ENCODE assay signal across 26 cellular contexts in the genomic region with DNA sequence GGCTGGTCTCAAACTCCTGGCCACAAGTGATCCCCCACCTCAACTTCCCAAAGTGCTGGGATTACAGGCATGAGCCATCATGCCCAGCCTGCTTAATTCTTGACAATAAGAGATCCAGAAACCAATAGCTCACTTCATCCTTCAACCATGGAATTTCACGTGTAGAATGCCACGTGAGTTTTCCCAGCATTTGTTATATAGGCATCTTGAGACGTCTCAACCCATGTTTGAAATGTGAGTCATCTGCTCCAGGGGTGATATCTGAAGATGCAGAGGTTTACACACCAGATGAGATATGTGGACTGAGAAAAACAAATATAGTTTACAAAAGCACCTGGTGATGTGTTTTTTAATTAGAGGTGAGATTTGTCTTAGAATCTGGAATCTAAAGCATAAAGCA. TPM values are rescaled to one million over a fixed set of nuclear protein-coding genes. Genes with fewer than 3 reads are reported as not detected.
DNase-seq lines count a peak whose midpoint lies in the region; ATAC-seq, FAIRE-seq and TF ChIP-seq lines count a peak whose summit lies in the region.
"Had no signal": no experiment of that assay in that cellular context is flagged by ENCODE, and none has a peak within 500 bp of the region (broad histone marks: within the 10 kb centered on the region; RNA-seq: fewer than 3 reads in every experiment).

No MANE protein-coding gene starts in this region.

- H3K9ac ChIP-seq in kidney (ENCODE audit: low read length in 2 of 2), result no peak overlapping the region
- H3K9ac ChIP-seq: KMS-11 had no signal

- peaks cover 6% of the 10 kb centered on the region for H3K9me3 Mint-ChIP-seq in HFFc6

- H3K27me3 Mint-ChIP-seq in HFFc6 (ENCODE audit: insufficient read depth), result peaks cover 11% of the 10 kb centered on the region

- no peak overlapping the region for H3K4me3 Mint-ChIP-seq in HFFc6
- H3K4me3 Mint-ChIP-seq: T-helper 1 cell treated with Interleukin-12 subunit alpha and Interleukin-12 subunit beta and Interleukin-4 antibody, amounts not matched to agents 30 μg/mL and 1 μg/mL, for 36 hours had no signal

- peaks cover 5% of the 10 kb centered on the region; the same call in 1 of the 2 replicates for H3K4me1 Mint-ChIP-seq in HFFc6 (ENCODE audit: low read depth)

- H3K9me3 ChIP-seq in kidney (ENCODE audit: control insufficient read depth in 1 of 2, low read length in 2 of 2), result no peaks in the 10 kb centered on the region

- no peak overlapping the region for H3K27ac ChIP-seq in kidney (ENCODE audit: low read depth in 2 of 2, low read length in 2 of 2)
- H3K27ac ChIP-seq: C4-2B, HL-60, KMS-11 had no signal

- peaks cover 7% of the 10 kb centered on the region; the same call in 1 of the 2 replicates for H3K36me3 Mint-ChIP-seq in HFFc6 (ENCODE audit: low read depth)

- no peaks in the 10 kb centered on the region for H3K36me3 ChIP-seq in kidney (ENCODE audit: control insufficient read depth in 1 of 2, insufficient read depth in 2 of 2, low read length in 2 of 2)

- intact Hi-C loops in kidney (cut with DNase I), result no loop called here

- no peaks in the 10 kb centered on the region for H3K4me1 ChIP-seq in kidney (ENCODE audit: control insufficient read depth in 1 of 2, insufficient read depth in 1 of 2, low read depth in 1 of 2, low read length in 2 of 2)

- no peak for TF ChIP-seq CTCF in HFFc6 (IDR thresholded peaks at IDR 0.05)
- no peak for TF ChIP-seq CTCF in kidney (IDR thresholded peaks at IDR 0.05; ENCODE audit: borderline replicate concordance, extremely low read depth, insufficient read depth)

- DNase-seq in A172 (ENCODE audit: low spot score), result peak; percentile 30
- DNase-seq in HFFc6, result peak; percentile 10
- DNase-seq in amniotic epithelial cell (ENCODE audit: low read depth), result peak; percentile 50
- peak; percentile 9 for DNase-seq in iris pigment epithelial cell (ENCODE audit: low read depth)
- no peak for DNase-seq in HT-29 (ENCODE audit: low spot score)
- no peak for DNase-seq in kidney
- DNase-seq: 8988T, DMS53, H7, IMR-90, NCI-H1417, NCI-H1694 treated with DMSO at 0.1 percent for 48 hours, NCI-H2081 treated with DMSO at 0.1 percent for 48 hours, NCI-H2171 treated with DMSO at 0.1 percent for 48 hours, NCI-H446, NCI-H526 treated with DMSO at 0.1 percent for 48 hours, RPMI8226, SHP77 had no signal

- ATAC-seq in GM21619 (IDR thresholded peaks at IDR 0.05; ENCODE audit: unreplicated experiment), result no peak
- no peak for ATAC-seq in GM21529 (IDR thresholded peaks at IDR 0.05; ENCODE audit: unreplicated experiment)
- ATAC-seq: GM12878 had no signal

- no peak overlapping the region for H3K27ac Mint-ChIP-seq in HFFc6
- H3K27ac Mint-ChIP-seq: T-helper 1 cell treated with Interleukin-12 subunit alpha and Interleukin-12 subunit beta and Interleukin-4 antibody, amounts not matched to agents 30 μg/mL and 1 μg/mL, for 36 hours had no signal

- no peak for FAIRE-seq in kidney (lab: Jason Lieb, UNC)
- FAIRE-seq: D721Med, GM12878 had no signal

- no peak overlapping the region for H3K4me3 ChIP-seq in kidney (ENCODE audit: low read length in 2 of 2)
- H3K4me3 ChIP-seq: GM12878 had no signal

RNA-seq across cellular contexts. Expression of a gene that starts 7.1 kb away (rescaled TPM):
- total RNA-seq in A172 (2014; rRNA removed; shearing (Covaris generic)), result not detected in 2 replicates
- not detected for total RNA-seq in HFFc6 (2021; fragmentation: NEBNext Ultra II Directional; extraction: Animal tissue kit (Norgen Biotek cat#: 25700))
- not detected in 2 replicates for total RNA-seq in HT-29 (2014; rRNA removed; shearing (Covaris generic))
- 1.4 TPM for total RNA-seq in kidney
- not detected for polyA plus RNA-seq in kidney (ENCODE audit: insufficient read depth, low read depth, low replicate concordance)
- total RNA-seq: GM12878, IMR-90 had no signal

Comparison
In these comparisons a context has a peak if more than half of its experiments do, and no peak if none do; other contexts are left out.
1. DNase-seq: peak in A172 (single experiment), HFFc6 (single experiment), amniotic epithelial cell (single experiment) and iris pigment epithelial cell (single experiment); none in HT-29 (single experiment) and kidney (single experiment).